In genomic region chr3:79846148-79846933, GRCh38 we compare ENCODE assay signal across 15 cellular contexts.
DNase-seq lines count a peak whose midpoint lies in the region; ATAC-seq and TF ChIP-seq lines count a peak whose summit lies in the region.
"Had no signal": no experiment of that assay in that cellular context is flagged by ENCODE, and none has a peak within 500 bp of the region (broad histone marks: within the 10 kb centered on the region; RNA-seq: fewer than 3 reads in every experiment).

No MANE protein-coding gene starts in this region.

- TF ChIP-seq CTCF in activated CD8-positive, alpha-beta T cell treated with anti-CD3 and anti-CD28 coated beads for 36 hours (IDR thresholded peaks at IDR 0.05), result peak; percentile 43
- TF ChIP-seq CTCF in endothelial cell (IDR thresholded peaks at IDR 0.05; ENCODE audit: unreplicated experiment) (peak; percentile 88), testis (IDR thresholded peaks at IDR 0.05) (peak in 2 of 3 experiments; percentile 37 to 63)

- H3K27ac Mint-ChIP-seq in activated CD8-positive, alpha-beta T cell treated with anti-CD3 and anti-CD28 coated beads for 36 hours, result no peak overlapping the region
- H3K27ac Mint-ChIP-seq in activated CD8-positive, alpha-beta T cell treated with anti-CD3 and anti-CD28 coated beads, Interleukin-2, amount 10 ng/mL, durations not matched to agents 7 days and 5 days, result no peak overlapping the region
- H3K27ac Mint-ChIP-seq in endothelial cell (ENCODE audit: unreplicated experiment), result no peak overlapping the region
- H3K27ac Mint-ChIP-seq: effector memory CD8-positive, alpha-beta T cell; stimulated activated naive B cell treated with anti-CD40 and anti-IgM and Interleukin-4, amounts not matched to agents 10 μg/mL and 1 μg/mL and 100 μg/mL, for 72 hours had no signal

- CTCF ChIA-PET in activated CD8-positive, alpha-beta T cell treated with anti-CD3 and anti-CD28 coated beads for 36 hours (lab: Charles Lee), result no interaction called here
- CTCF ChIA-PET in activated CD8-positive, alpha-beta T cell treated with anti-CD3 and anti-CD28 coated beads, Interleukin-2, amount 10 ng/mL, durations not matched to agents 7 days and 5 days (lab: Charles Lee), result no interaction called here

- 44 to 62% methylated on average over 9 of the region's 9 CpGs for WGBS in testis, 2 donors

- H3K36me3 Mint-ChIP-seq in activated CD8-positive, alpha-beta T cell treated with anti-CD3 and anti-CD28 coated beads for 36 hours (ENCODE audit: low read depth), result no peaks in the 10 kb centered on the region
- no peaks in the 10 kb centered on the region for H3K36me3 Mint-ChIP-seq in activated CD8-positive, alpha-beta T cell treated with anti-CD3 and anti-CD28 coated beads, Interleukin-2, amount 10 ng/mL, durations not matched to agents 7 days and 5 days (ENCODE audit: low read depth)
- no peaks in the 10 kb centered on the region for H3K36me3 Mint-ChIP-seq in endothelial cell (ENCODE audit: low read depth, unreplicated experiment)
- H3K36me3 Mint-ChIP-seq: stimulated activated naive B cell treated with anti-CD40 and anti-IgM and Interleukin-4, amounts not matched to agents 10 μg/mL and 1 μg/mL and 100 μg/mL, for 72 hours had no signal

- H3K9me3 Mint-ChIP-seq in activated CD8-positive, alpha-beta T cell treated with anti-CD3 and anti-CD28 coated beads for 36 hours, result peaks cover 13% of the 10 kb centered on the region
- H3K9me3 Mint-ChIP-seq in activated CD8-positive, alpha-beta T cell treated with anti-CD3 and anti-CD28 coated beads, Interleukin-2, amount 10 ng/mL, durations not matched to agents 7 days and 5 days (ENCODE audit: insufficient read depth), result peaks cover 10% of the 10 kb centered on the region
- H3K9me3 Mint-ChIP-seq in endothelial cell (ENCODE audit: unreplicated experiment), result no peaks in the 10 kb centered on the region

- intact Hi-C loops in activated CD8-positive, alpha-beta T cell treated with anti-CD3 and anti-CD28 coated beads for 36 hours (cut with micrococcal nuclease), result no loop called here
- intact Hi-C loops in testis (cut with DNase I; ENCODE audit: low total_unique reads), result no loop called here

- POLR2A ChIA-PET in activated CD8-positive, alpha-beta T cell treated with anti-CD3 and anti-CD28 coated beads for 36 hours (lab: Charles Lee), result no interaction called here
- POLR2A ChIA-PET in activated CD8-positive, alpha-beta T cell treated with anti-CD3 and anti-CD28 coated beads, Interleukin-2, amount 10 ng/mL, durations not matched to agents 7 days and 5 days (lab: Charles Lee), result no interaction called here

- no peak for TF ChIP-seq POLR2A in testis (IDR thresholded peaks at IDR 0.05)

- ATAC-seq in activated CD8-positive, alpha-beta T cell treated with anti-CD3 and anti-CD28 coated beads for 36 hours, result no peak
- no peak for ATAC-seq in activated CD8-positive, alpha-beta T cell treated with anti-CD3 and anti-CD28 coated beads, Interleukin-2, amount 10 ng/mL, durations not matched to agents 7 days and 5 days
- ATAC-seq in HG02938 (IDR thresholded peaks at IDR 0.05; ENCODE audit: unreplicated experiment), result no peak
- ATAC-seq: effector memory CD8-positive, alpha-beta T cell; stimulated activated naive B cell treated with anti-CD40 and anti-IgM and Interleukin-4, amounts not matched to agents 10 μg/mL and 1 μg/mL and 100 μg/mL, for 72 hours had no signal

- H3K27me3 ChIP-seq in testis, result no peaks in the 10 kb centered on the region
- H3K27me3 ChIP-seq: sigmoid colon had no signal

- no peaks in the 10 kb centered on the region for H3K27me3 Mint-ChIP-seq in activated CD8-positive, alpha-beta T cell treated with anti-CD3 and anti-CD28 coated beads for 36 hours
- H3K27me3 Mint-ChIP-seq in activated CD8-positive, alpha-beta T cell treated with anti-CD3 and anti-CD28 coated beads, Interleukin-2, amount 10 ng/mL, durations not matched to agents 7 days and 5 days (ENCODE audit: low read depth), result no peaks in the 10 kb centered on the region
- H3K27me3 Mint-ChIP-seq in endothelial cell (ENCODE audit: unreplicated experiment), result no peaks in the 10 kb centered on the region
- H3K27me3 Mint-ChIP-seq: effector memory CD8-positive, alpha-beta T cell; stimulated activated naive B cell treated with anti-CD40 and anti-IgM and Interleukin-4, amounts not matched to agents 10 μg/mL and 1 μg/mL and 100 μg/mL, for 72 hours had no signal

- no peaks in the 10 kb centered on the region for H3K36me3 ChIP-seq in testis (ENCODE audit: low read depth, missing control alignments)
- H3K36me3 ChIP-seq: left ventricle myocardium inferior, sigmoid colon had no signal

- H3K9me3 ChIP-seq in testis, result no peaks in the 10 kb centered on the region
- H3K9me3 ChIP-seq: left ventricle myocardium inferior, sigmoid colon had no signal

- peak overlapping the region in 1 of 2 donors; percentile 28 for H3K27ac ChIP-seq in testis
- H3K27ac ChIP-seq: left ventricle myocardium inferior, sigmoid colon had no signal

- H3K4me3 Mint-ChIP-seq in activated CD8-positive, alpha-beta T cell treated with anti-CD3 and anti-CD28 coated beads for 36 hours, result no peak overlapping the region
- no peak overlapping the region for H3K4me3 Mint-ChIP-seq in activated CD8-positive, alpha-beta T cell treated with anti-CD3 and anti-CD28 coated beads, Interleukin-2, amount 10 ng/mL, durations not matched to agents 7 days and 5 days
- no peak overlapping the region for H3K4me3 Mint-ChIP-seq in endothelial cell (ENCODE audit: unreplicated experiment)
- H3K4me3 Mint-ChIP-seq: effector memory CD8-positive, alpha-beta T cell; stimulated activated naive B cell treated with anti-CD40 and anti-IgM and Interleukin-4, amounts not matched to agents 10 μg/mL and 1 μg/mL and 100 μg/mL, for 72 hours had no signal

- no peak overlapping the region for H3K4me3 ChIP-seq in testis
- H3K4me3 ChIP-seq: left ventricle myocardium inferior, sigmoid colon had no signal

- peaks cover 4% of the 10 kb centered on the region for H3K4me1 ChIP-seq in testis
- H3K4me1 ChIP-seq: left ventricle myocardium inferior, sigmoid colon had no signal

- peak; percentile 11 for DNase-seq in activated CD8-positive, alpha-beta T cell treated with anti-CD3 and anti-CD28 coated beads for 36 hours
- no peak for DNase-seq in activated CD8-positive, alpha-beta T cell treated with anti-CD3 and anti-CD28 coated beads, Interleukin-2, amount 10 ng/mL, durations not matched to agents 7 days and 5 days
- DNase-seq in NCI-H69 (lab: John Stamatoyannopoulos, UW) (peak; percentile 6), endothelial cell (ENCODE audit: low spot score) (peak; percentile 23), testis (peak; percentile 19)
- no peak for DNase-seq in central memory CD4-positive, alpha-beta T cell
- no peak for DNase-seq in activated naive CD4-positive, alpha-beta T cell (lab: John Stamatoyannopoulos, UW)
- DNase-seq: activated gamma-delta T cell; C1 segment of cervical spinal cord; effector memory CD8-positive, alpha-beta T cell; left ventricle myocardium inferior; NCI-H1436 treated with DMSO at 0.1 percent for 48 hours; sigmoid colon; stimulated activated naive B cell treated with anti-CD40 and anti-IgM and Interleukin-4, amounts not matched to agents 10 μg/mL and 1 μg/mL and 100 μg/mL, for 72 hours had no signal

- no peaks in the 10 kb centered on the region for H3K4me1 Mint-ChIP-seq in activated CD8-positive, alpha-beta T cell treated with anti-CD3 and anti-CD28 coated beads for 36 hours (ENCODE audit: low read depth)
- H3K4me1 Mint-ChIP-seq in activated CD8-positive, alpha-beta T cell treated with anti-CD3 and anti-CD28 coated beads, Interleukin-2, amount 10 ng/mL, durations not matched to agents 7 days and 5 days (ENCODE audit: low read depth), result no peaks in the 10 kb centered on the region
- H3K4me1 Mint-ChIP-seq in endothelial cell (ENCODE audit: unreplicated experiment), result no peaks in the 10 kb centered on the region
- H3K4me1 Mint-ChIP-seq: stimulated activated naive B cell treated with anti-CD40 and anti-IgM and Interleukin-4, amounts not matched to agents 10 μg/mL and 1 μg/mL and 100 μg/mL, for 72 hours had no signal

Comparison
In these comparisons a context has a peak if more than half of its experiments do, and no peak if none do; other contexts are left out.
1. DNase-seq: peak in activated CD8-positive, alpha-beta T cell treated with anti-CD3 and anti-CD28 coated beads for 36 hours (single experiment), NCI-H69 (single experiment), endothelial cell (single experiment) and testis (single experiment); none in activated CD8-positive, alpha-beta T cell treated with anti-CD3 and anti-CD28 coated beads, Interleukin-2, amount 10 ng/mL, durations not matched to agents 7 days and 5 days (single experiment), central memory CD4-positive, alpha-beta T cell (single experiment) and activated naive CD4-positive, alpha-beta T cell (0 of 4).
2. Peak in every context shown above with its lines, with median percentiles within 50 percentile points of each other: CTCF ChIP-seq.